Comparison of ENCODE assay signal across 22 cellular contexts in the genomic region with DNA sequence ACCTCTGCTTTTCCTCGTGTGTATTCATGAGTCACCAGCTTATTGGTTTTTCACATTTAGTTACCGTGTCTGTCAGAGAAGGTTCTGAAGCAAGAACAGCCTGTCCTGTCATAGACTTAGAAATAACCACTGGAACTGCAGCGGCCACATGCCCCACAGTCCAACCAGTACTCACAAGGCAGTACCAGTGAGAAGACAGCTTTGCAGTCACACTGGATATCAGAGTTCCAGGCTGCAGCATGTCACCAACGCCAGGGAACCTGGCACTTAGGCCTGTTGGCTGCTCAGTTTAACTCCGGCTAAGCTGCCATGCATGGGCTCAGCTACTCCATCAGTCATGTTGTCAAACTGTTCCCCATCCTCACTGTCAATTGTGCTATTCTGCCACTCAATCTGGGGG. TPM values are rescaled to one million over a fixed set of nuclear protein-coding genes. Genes with fewer than 3 reads are reported as not detected.
DNase-seq lines count a peak whose midpoint lies in the region; ATAC-seq and TF ChIP-seq lines count a peak whose summit lies in the region.
"Had no signal": no experiment of that assay in that cellular context is flagged by ENCODE, and none has a peak within 500 bp of the region (broad histone marks: within the 10 kb centered on the region; RNA-seq: fewer than 3 reads in every experiment).

No MANE protein-coding gene starts in this region.

- no peak overlapping the region for H2BK15ac ChIP-seq in mesenchymal stem cell (ENCODE audit: low read depth, poor library complexity, severe bottlenecking)

- H3K9me3 Mint-ChIP-seq in activated CD4-positive, alpha-beta T cell treated with anti-CD3 and anti-CD28 coated beads, Interleukin-2, amount 10 ng/mL, durations not matched to agents 24 days and 14 days, result no peaks in the 10 kb centered on the region
- no peaks in the 10 kb centered on the region for H3K9me3 Mint-ChIP-seq in activated CD4-positive, alpha-beta T cell treated with anti-CD3 and anti-CD28 coated beads, Interleukin-2, amount 10 ng/mL, durations not matched to agents 7 days and 5 days
- H3K9me3 Mint-ChIP-seq in activated naive CD8-positive, alpha-beta T cell treated with anti-CD3 and anti-CD28 coated beads, Interleukin-2, amount 50 U/mL, for 24 hours, result no peaks in the 10 kb centered on the region
- H3K9me3 Mint-ChIP-seq in endothelial cell (ENCODE audit: unreplicated experiment), result no peaks in the 10 kb centered on the region
- H3K9me3 Mint-ChIP-seq: activated T-helper 2 cell treated with anti-CD3 and anti-CD28 coated beads, Interferon-gamma antibody, Interleukin-2, Interleukin-4, amounts not matched to agents 10 μg/mL and 5 μg/mL and 100 μg/mL, durations not matched to agents 14 hours and 24 hours and 36 hours; naive B cell; stimulated activated naive CD8-positive, alpha-beta T cell treated with anti-CD3 and anti-CD28 coated beads, Interleukin-15, amount 100 ng/mL, for 72 hours had no signal

- H3K27me3 Mint-ChIP-seq in activated CD4-positive, alpha-beta T cell treated with anti-CD3 and anti-CD28 coated beads, Interleukin-2, amount 10 ng/mL, durations not matched to agents 24 days and 14 days, result no peaks in the 10 kb centered on the region
- H3K27me3 Mint-ChIP-seq in activated CD4-positive, alpha-beta T cell treated with anti-CD3 and anti-CD28 coated beads, Interleukin-2, amount 10 ng/mL, durations not matched to agents 7 days and 5 days, result no peaks in the 10 kb centered on the region
- H3K27me3 Mint-ChIP-seq in activated naive CD8-positive, alpha-beta T cell treated with anti-CD3 and anti-CD28 coated beads, Interleukin-2, amount 50 U/mL, for 24 hours, result no peaks in the 10 kb centered on the region
- peaks cover 3% of the 10 kb centered on the region for H3K27me3 Mint-ChIP-seq in endothelial cell (ENCODE audit: unreplicated experiment)
- H3K27me3 Mint-ChIP-seq: naive B cell; stimulated activated naive CD8-positive, alpha-beta T cell treated with anti-CD3 and anti-CD28 coated beads, Interleukin-15, amount 100 ng/mL, for 72 hours had no signal

- CTCF ChIA-PET in activated CD4-positive, alpha-beta T cell treated with anti-CD3 and anti-CD28 coated beads, Interleukin-2, amount 10 ng/mL, durations not matched to agents 7 days and 5 days (lab: Charles Lee), result interaction anchor here (0.6 to 3.6 kb wide), 5 partner anchors 9 to 96 kb away, joined by 3 to 12 read pairs (median 3); a partner anchor contains a TSS
- CTCF ChIA-PET in HEK293 (lab: Yijun Ruan, JAX), result interaction anchor here (0.8 to 1.7 kb wide), 2 partner anchors 18 to 38 kb away, joined by 3 to 8 read pairs; no protein-coding TSS in a partner anchor

- no peak overlapping the region for H3K4me3 Mint-ChIP-seq in activated CD4-positive, alpha-beta T cell treated with anti-CD3 and anti-CD28 coated beads, Interleukin-2, amount 10 ng/mL, durations not matched to agents 24 days and 14 days
- no peak overlapping the region for H3K4me3 Mint-ChIP-seq in activated CD4-positive, alpha-beta T cell treated with anti-CD3 and anti-CD28 coated beads, Interleukin-2, amount 10 ng/mL, durations not matched to agents 7 days and 5 days
- no peak overlapping the region for H3K4me3 Mint-ChIP-seq in activated naive CD8-positive, alpha-beta T cell treated with anti-CD3 and anti-CD28 coated beads, Interleukin-2, amount 50 U/mL, for 24 hours
- H3K4me3 Mint-ChIP-seq in endothelial cell (ENCODE audit: unreplicated experiment), result no peak overlapping the region
- H3K4me3 Mint-ChIP-seq: naive B cell; stimulated activated naive CD8-positive, alpha-beta T cell treated with anti-CD3 and anti-CD28 coated beads, Interleukin-15, amount 100 ng/mL, for 72 hours had no signal

- H3K4me1 ChIP-seq in HEK293 (ENCODE audit: control insufficient read depth, insufficient read depth, low read length) (no peaks in the 10 kb centered on the region), mesenchymal stem cell (ENCODE audit: control insufficient read depth, insufficient read depth, low read depth, low read length) (peaks cover 5% of the 10 kb centered on the region)
- H3K4me1 ChIP-seq: gastroesophageal sphincter, lower lobe of right lung had no signal

- H3K23ac ChIP-seq in mesenchymal stem cell (ENCODE audit: low read length in 2 of 2), result peak overlapping the region in 1 of 2 experiments; percentile 47

- ATAC-seq in activated naive CD8-positive, alpha-beta T cell treated with anti-CD3 and anti-CD28 coated beads, Interleukin-2, amount 50 U/mL, for 24 hours, result no peak
- ATAC-seq: gastroesophageal sphincter; lower lobe of right lung; stimulated activated naive CD8-positive, alpha-beta T cell treated with anti-CD3 and anti-CD28 coated beads, Interleukin-15, amount 100 ng/mL, for 72 hours had no signal

- H3K4me2 ChIP-seq in mesenchymal stem cell (ENCODE audit: low read length, poor library complexity, severe bottlenecking), result no peak overlapping the region

- peak overlapping the region; percentile 21 for H3K27ac Mint-ChIP-seq in activated CD4-positive, alpha-beta T cell treated with anti-CD3 and anti-CD28 coated beads, Interleukin-2, amount 10 ng/mL, durations not matched to agents 24 days and 14 days
- no peak overlapping the region for H3K27ac Mint-ChIP-seq in activated CD4-positive, alpha-beta T cell treated with anti-CD3 and anti-CD28 coated beads, Interleukin-2, amount 10 ng/mL, durations not matched to agents 7 days and 5 days
- peak overlapping the region; percentile 53 for H3K27ac Mint-ChIP-seq in activated naive CD8-positive, alpha-beta T cell treated with anti-CD3 and anti-CD28 coated beads, Interleukin-2, amount 50 U/mL, for 24 hours
- no peak overlapping the region for H3K27ac Mint-ChIP-seq in endothelial cell (ENCODE audit: unreplicated experiment)
- H3K27ac Mint-ChIP-seq: activated T-helper 2 cell treated with anti-CD3 and anti-CD28 coated beads, Interferon-gamma antibody, Interleukin-2, Interleukin-4, amounts not matched to agents 10 μg/mL and 5 μg/mL and 100 μg/mL, durations not matched to agents 14 hours and 24 hours and 36 hours had no signal

- no peak overlapping the region for H4K8ac ChIP-seq in mesenchymal stem cell (ENCODE audit: low read length)

- no peak overlapping the region for H2AK5ac ChIP-seq in mesenchymal stem cell (ENCODE audit: low read length, severe bottlenecking)

- no peaks in the 10 kb centered on the region for H3K9me3 ChIP-seq in HEK293 (ENCODE audit: control insufficient read depth, insufficient read depth, low read depth, low read length)
- H3K9me3 ChIP-seq in mesenchymal stem cell (ENCODE audit: control insufficient read depth, low read length), result no peaks in the 10 kb centered on the region
- H3K9me3 ChIP-seq: gastroesophageal sphincter, lower lobe of right lung had no signal

- intact Hi-C loops in activated CD4-positive, alpha-beta T cell treated with anti-CD3 and anti-CD28 coated beads, Interleukin-2, amount 10 ng/mL, durations not matched to agents 24 days and 14 days (cut with micrococcal nuclease), result no loop called here

- no peak overlapping the region for H3K4ac ChIP-seq in mesenchymal stem cell (ENCODE audit: low read depth in 1 of 2, low read length in 2 of 2)

- H3K4me1 Mint-ChIP-seq in activated CD4-positive, alpha-beta T cell treated with anti-CD3 and anti-CD28 coated beads, Interleukin-2, amount 10 ng/mL, durations not matched to agents 24 days and 14 days, result peaks cover 19% of the 10 kb centered on the region
- H3K4me1 Mint-ChIP-seq in activated CD4-positive, alpha-beta T cell treated with anti-CD3 and anti-CD28 coated beads, Interleukin-2, amount 10 ng/mL, durations not matched to agents 7 days and 5 days, result peaks cover 5% of the 10 kb centered on the region
- peaks cover 24% of the 10 kb centered on the region for H3K4me1 Mint-ChIP-seq in activated naive CD8-positive, alpha-beta T cell treated with anti-CD3 and anti-CD28 coated beads, Interleukin-2, amount 50 U/mL, for 24 hours
- no peaks in the 10 kb centered on the region for H3K4me1 Mint-ChIP-seq in endothelial cell (ENCODE audit: unreplicated experiment)

- peaks cover 61% of the 10 kb centered on the region for H3K36me3 Mint-ChIP-seq in activated CD4-positive, alpha-beta T cell treated with anti-CD3 and anti-CD28 coated beads, Interleukin-2, amount 10 ng/mL, durations not matched to agents 24 days and 14 days (ENCODE audit: low read depth)
- H3K36me3 Mint-ChIP-seq in activated CD4-positive, alpha-beta T cell treated with anti-CD3 and anti-CD28 coated beads, Interleukin-2, amount 10 ng/mL, durations not matched to agents 7 days and 5 days (ENCODE audit: low read depth), result peaks cover 46% of the 10 kb centered on the region
- peaks cover 61% of the 10 kb centered on the region for H3K36me3 Mint-ChIP-seq in activated naive CD8-positive, alpha-beta T cell treated with anti-CD3 and anti-CD28 coated beads, Interleukin-2, amount 50 U/mL, for 24 hours (ENCODE audit: low read depth)
- peaks cover 38% of the 10 kb centered on the region for H3K36me3 Mint-ChIP-seq in endothelial cell (ENCODE audit: low read depth, unreplicated experiment)

- peaks cover 27% of the 10 kb centered on the region for H3K79me1 ChIP-seq in mesenchymal stem cell (replicated peaks; ENCODE audit: low read length, poor library complexity, severe bottlenecking)

- no peak for TF ChIP-seq CTCF in HEK293 (tag by site-specific recombination; IDR thresholded peaks at IDR 0.05)
- TF ChIP-seq CTCF in endothelial cell (IDR thresholded peaks at IDR 0.05; ENCODE audit: unreplicated experiment), result no peak

- H2AFZ ChIP-seq in mesenchymal stem cell (ENCODE audit: low read depth, low read length), result no peak overlapping the region

- POLR2A ChIA-PET in activated CD4-positive, alpha-beta T cell treated with anti-CD3 and anti-CD28 coated beads, Interleukin-2, amount 10 ng/mL, durations not matched to agents 7 days and 5 days (lab: Charles Lee), result no interaction called here
- POLR2A ChIA-PET in HEK293 (lab: Yijun Ruan, JAX), result no interaction called here

- no peak overlapping the region for H4K91ac ChIP-seq in mesenchymal stem cell (ENCODE audit: low read length)

- no peak overlapping the region for H3K18ac ChIP-seq in mesenchymal stem cell (ENCODE audit: low read depth in 1 of 2, low read length in 2 of 2)

- H2BK12ac ChIP-seq in mesenchymal stem cell (ENCODE audit: low read length in 2 of 2), result peak overlapping the region in 1 of 2 experiments; percentile 70

- H3K9ac ChIP-seq in mesenchymal stem cell (ENCODE audit: low read length), result no peak overlapping the region

- H3K27me3 ChIP-seq in mesenchymal stem cell (ENCODE audit: control insufficient read depth in 1 of 2, insufficient read depth in 1 of 2, low read length in 2 of 2), result no peaks in the 10 kb centered on the region
- H3K27me3 ChIP-seq: gastroesophageal sphincter had no signal

- H3K36me3 ChIP-seq in HEK293 (ENCODE audit: control insufficient read depth in 2 of 2, insufficient read depth in 1 of 2, low read length in 2 of 2), result peaks cover 5 to 76% of the 10 kb centered on the region in 2 experiments; a peak in 2 of 3 replicates
- peaks cover 34 to 79% of the 10 kb centered on the region in 2 experiments for H3K36me3 ChIP-seq in mesenchymal stem cell (ENCODE audit: control insufficient read depth in 1 of 2, insufficient read depth in 2 of 2, low read depth in 1 of 2, low read length in 2 of 2)

- no peak overlapping the region for H3K27ac ChIP-seq in HEK293 (ENCODE audit: extremely low read depth, low read depth, low read length)
- no peak overlapping the region for H3K27ac ChIP-seq in mesenchymal stem cell (ENCODE audit: low read length, poor library complexity, severe bottlenecking)
- H3K27ac ChIP-seq: C4-2B, coronary artery, gastroesophageal sphincter, HL-60, lower lobe of right lung had no signal

- DNase-seq in activated CD4-positive, alpha-beta T cell treated with anti-CD3 and anti-CD28 coated beads, Interleukin-2, amount 10 ng/mL, durations not matched to agents 24 days and 14 days, result no peak
- no peak for DNase-seq in activated CD4-positive, alpha-beta T cell treated with anti-CD3 and anti-CD28 coated beads, Interleukin-2, amount 10 ng/mL, durations not matched to agents 7 days and 5 days
- no peak for DNase-seq in activated naive CD8-positive, alpha-beta T cell treated with anti-CD3 and anti-CD28 coated beads, Interleukin-2, amount 50 U/mL, for 24 hours
- DNase-seq in mesenchymal stem cell (peak; percentile 51), midbrain (lab: John Stamatoyannopoulos, UW) (no peak), endothelial cell (ENCODE audit: low spot score) (no peak), NCI-H2081 treated with DMSO at 0.1 percent for 48 hours (lab: John Stamatoyannopoulos, UW) (no peak)
- DNase-seq: activated CD4-positive, alpha-beta T cell treated with anti-CD3 and anti-CD28 coated beads for 4 hours; anterior cingulate cortex; DND-41; lower lobe of right lung; naive B cell; NCI-H446; stimulated activated CD4-positive, alpha-beta T cell treated with anti-CD3 and anti-CD28 coated beads, Interleukin-12 subunit alpha, Interleukin-12 subunit beta, amount 100 ng/mL, for 4 hours; stimulated activated naive CD8-positive, alpha-beta T cell treated with anti-CD3 and anti-CD28 coated beads, Interleukin-15, amount 100 ng/mL, for 72 hours had no signal

- WGBS in mesenchymal stem cell, result 85% methylated on average over 5 of the region's 5 CpGs

- H2BK5ac ChIP-seq in mesenchymal stem cell (ENCODE audit: low read depth, low read length, poor library complexity, severe bottlenecking), result no peak overlapping the region

- H3K14ac ChIP-seq in mesenchymal stem cell (ENCODE audit: low read length in 2 of 2), result no peak overlapping the region

- no peak overlapping the region for H3K4me3 ChIP-seq in HEK293 (ENCODE audit: low read depth, low read length)
- H3K4me3 ChIP-seq in mesenchymal stem cell (ENCODE audit: insufficient read depth in 1 of 2, low read depth in 1 of 2, low read length in 2 of 2), result no peak overlapping the region
- H3K4me3 ChIP-seq: coronary artery, gastroesophageal sphincter, lower lobe of right lung, SK-N-MC had no signal

- no peak overlapping the region for H2BK120ac ChIP-seq in mesenchymal stem cell (ENCODE audit: low read depth, low read length)

RNA-seq across cellular contexts. Expression of a gene that starts 40.1 kb away (rescaled TPM):
- 68.3 and 72.9 TPM in 2 replicates for total RNA-seq in activated CD4-positive, alpha-beta T cell treated with anti-CD3 and anti-CD28 coated beads, Interleukin-2, amount 10 ng/mL, durations not matched to agents 24 days and 14 days
- total RNA-seq in activated CD4-positive, alpha-beta T cell treated with anti-CD3 and anti-CD28 coated beads, Interleukin-2, amount 10 ng/mL, durations not matched to agents 7 days and 5 days, result 10 to 100 TPM; 70.7 to 90.4 TPM
- 47.9 TPM for polyA plus RNA-seq in mesenchymal stem cell (2013, experiment 1 of 2)
- 45.5 TPM for polyA plus RNA-seq in mesenchymal stem cell (2013, experiment 2 of 2)
- total RNA-seq in endothelial cell (ENCODE audit: unreplicated experiment), result 92.7 TPM

Comparison
In these comparisons a context has a peak if more than half of its experiments do, and no peak if none do; other contexts are left out.
1. H3K27ac Mint-ChIP-seq: peak in activated CD4-positive, alpha-beta T cell treated with anti-CD3 and anti-CD28 coated beads, Interleukin-2, amount 10 ng/mL, durations not matched to agents 24 days and 14 days (single experiment) and activated naive CD8-positive, alpha-beta T cell treated with anti-CD3 and anti-CD28 coated beads, Interleukin-2, amount 50 U/mL, for 24 hours (single experiment); none in activated CD4-positive, alpha-beta T cell treated with anti-CD3 and anti-CD28 coated beads, Interleukin-2, amount 10 ng/mL, durations not matched to agents 7 days and 5 days (single experiment) and endothelial cell (single experiment).